12 cellular contexts compared by ENCODE assay signal in the genomic region with DNA sequence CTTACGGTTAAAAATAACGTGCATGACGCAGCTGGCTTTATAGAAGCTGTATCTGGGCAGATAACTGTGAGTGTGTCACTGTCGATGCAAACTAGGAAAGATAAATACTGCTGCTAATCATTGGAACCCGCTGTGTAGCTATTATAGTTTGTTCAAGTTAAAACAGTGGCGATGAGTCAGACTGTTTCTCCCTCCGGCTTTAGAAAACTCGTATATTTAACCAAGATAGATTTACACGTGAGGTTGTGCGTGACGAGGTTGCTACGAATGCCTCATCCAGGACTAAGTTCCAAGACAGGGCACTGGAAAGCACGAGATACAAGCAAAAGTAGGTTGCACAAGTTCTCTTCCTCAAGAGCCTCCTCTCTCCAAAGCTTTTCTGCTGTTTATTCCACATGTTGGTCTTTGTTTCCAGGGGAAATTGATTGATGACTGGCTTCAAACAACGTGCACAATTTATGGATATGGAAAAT.
DNase-seq lines count a peak whose midpoint lies in the region; ATAC-seq, FAIRE-seq and TF ChIP-seq lines count a peak whose summit lies in the region.
"Had no signal": no experiment of that assay in that cellular context is flagged by ENCODE, and none has a peak within 500 bp of the region (broad histone marks: within the 10 kb centered on the region; RNA-seq: fewer than 3 reads in every experiment).

No MANE protein-coding gene starts in this region.

- peak; percentile 81 for DNase-seq in DMS153 (lab: John Stamatoyannopoulos, UW)
- peak; percentile 66 for DNase-seq in NCI-H345 (lab: John Stamatoyannopoulos, UW)
- peak; percentile 99 for DNase-seq in bronchial epithelial cell (ENCODE audit: low read depth)
- peak; percentile 66 for DNase-seq in myocyte (ENCODE audit: low read depth)
- no peak for DNase-seq in cerebellum (ENCODE audit: low spot score)
- no peak for DNase-seq in activated CD8-positive, alpha-beta memory T cell treated with anti-CD3 and anti-CD28 coated beads for 24 hours
- DNase-seq in uterus = no peak
- DNase-seq: activated T-cell treated with anti-CD3 and anti-CD28 coated beads, Interleukin-2, amount 50 U/mL, for 72 hours; mucosa of descending colon; NCI-H1436 treated with DMSO at 0.1 percent for 48 hours; upper lobe of left lung had no signal

- peak; percentile 98 for FAIRE-seq in bronchial epithelial cell (lab: Jason Lieb, UNC)

- no peak for ATAC-seq in GM19023 (IDR thresholded peaks at IDR 0.05; ENCODE audit: unreplicated experiment)
- ATAC-seq: activated T-cell treated with anti-CD3 and anti-CD28 coated beads, Interleukin-2, amount 50 U/mL, for 72 hours; mucosa of descending colon had no signal

- TF ChIP-seq CTCF in bronchial epithelial cell (IDR thresholded peaks at IDR 0.05; ENCODE audit: insufficient read depth, low read length, severe bottlenecking) (no peak), uterus (IDR thresholded peaks at IDR 0.05) (no peak)

- TF ChIP-seq POLR2A in uterus (IDR thresholded peaks at IDR 0.05) = no peak

- intact Hi-C loops in uterus (cut with DNase I; ENCODE audit: low total_unique reads) = no loop called here

- no peaks in the 10 kb centered on the region for H3K9me3 ChIP-seq in uterus
- H3K9me3 ChIP-seq: mucosa of descending colon, upper lobe of left lung had no signal

- H3K27ac ChIP-seq in uterus = no peak overlapping the region
- H3K27ac ChIP-seq: upper lobe of left lung had no signal

- H3K27me3 ChIP-seq in bronchial epithelial cell (ENCODE audit: control insufficient read depth, insufficient read depth, low read length) = no peaks in the 10 kb centered on the region
- H3K27me3 ChIP-seq in uterus = peaks cover 0 to 3% of the 10 kb centered on the region in 2 donors
- H3K27me3 ChIP-seq: upper lobe of left lung had no signal

- H3K4me1 ChIP-seq in uterus = no peaks in the 10 kb centered on the region
- H3K4me1 ChIP-seq: upper lobe of left lung had no signal

- H3K36me3 ChIP-seq in bronchial epithelial cell (ENCODE audit: control insufficient read depth, insufficient read depth, low read length) = no peaks in the 10 kb centered on the region
- no peaks in the 10 kb centered on the region for H3K36me3 ChIP-seq in uterus
- H3K36me3 ChIP-seq: upper lobe of left lung had no signal

- H3K4me3 ChIP-seq in bronchial epithelial cell (ENCODE audit: low read depth, low read length) = no peak overlapping the region
- no peak overlapping the region for H3K4me3 ChIP-seq in uterus
- H3K4me3 ChIP-seq: mucosa of descending colon, upper lobe of left lung had no signal

Comparison
In these comparisons a context has a peak if more than half of its experiments do, and no peak if none do; other contexts are left out.
1. DNase-seq: peak in DMS153 (single experiment), NCI-H345 (single experiment), bronchial epithelial cell (single experiment) and myocyte (single experiment); none in cerebellum (single experiment), activated CD8-positive, alpha-beta memory T cell treated with anti-CD3 and anti-CD28 coated beads for 24 hours (single experiment) and uterus (0 of 2).